In genomic region chr20:48799315-48800105, GRCh38 we compare ENCODE assay signal across 1 cellular context.
TF ChIP-seq lines count a peak whose summit lies in the region.

No MANE protein-coding gene starts in this region.

TF ChIP-seq in HepG2, 621 proteins besides CTCF, POLR2A, EP300 and RAD21:
- no peak for TF ChIP-seq ZBTB40 (IDR thresholded peaks at IDR 0.05)
- TF ChIP-seq ZBTB40 (CRISPR knock-in tag; IDR thresholded peaks at IDR 0.05): no peak
- no peak for TF ChIP-seq ZNF746 (CRISPR knock-in tag; IDR thresholded peaks at IDR 0.05)
- TF ChIP-seq ZFP37 (CRISPR knock-in tag; IDR thresholded peaks at IDR 0.05; ENCODE audit: borderline replicate concordance): no peak
- TF ChIP-seq CEBPB (IDR thresholded peaks at IDR 0.05; ENCODE audit: borderline replicate concordance, low read depth, low read length): no peak
- TF ChIP-seq E2F2 (CRISPR knock-in tag; IDR thresholded peaks at IDR 0.05; ENCODE audit: borderline replicate concordance): no peak
- TF ChIP-seq ZNF713 (CRISPR knock-in tag; IDR thresholded peaks at IDR 0.05): no peak
- TF ChIP-seq CENPT (CRISPR knock-in tag; IDR thresholded peaks at IDR 0.05; ENCODE audit: low read depth): no peak
- no peak for TF ChIP-seq ZNF496 (CRISPR knock-in tag; IDR thresholded peaks at IDR 0.05; ENCODE audit: insufficient replicate concordance)
- no peak for TF ChIP-seq MED1 (CRISPR knock-in tag; IDR thresholded peaks at IDR 0.05)
- no peak for TF ChIP-seq ZNF75D (CRISPR knock-in tag; IDR thresholded peaks at IDR 0.05; ENCODE audit: borderline replicate concordance)
- no peak for TF ChIP-seq ZNF142 (CRISPR knock-in tag; IDR thresholded peaks at IDR 0.05)
- no peak for TF ChIP-seq ZNF549 (CRISPR knock-in tag; IDR thresholded peaks at IDR 0.05)
- no peak for TF ChIP-seq ARNT (IDR thresholded peaks at IDR 0.05)
- no peak for TF ChIP-seq SMAD3 (CRISPR knock-in tag; IDR thresholded peaks at IDR 0.05)
- no peak for TF ChIP-seq ELF1 (CRISPR knock-in tag; IDR thresholded peaks at IDR 0.05)
TF ChIP-seq in HepG2: peak in this region for 0.
